8 cellular contexts compared by ENCODE assay signal in the genomic region with DNA sequence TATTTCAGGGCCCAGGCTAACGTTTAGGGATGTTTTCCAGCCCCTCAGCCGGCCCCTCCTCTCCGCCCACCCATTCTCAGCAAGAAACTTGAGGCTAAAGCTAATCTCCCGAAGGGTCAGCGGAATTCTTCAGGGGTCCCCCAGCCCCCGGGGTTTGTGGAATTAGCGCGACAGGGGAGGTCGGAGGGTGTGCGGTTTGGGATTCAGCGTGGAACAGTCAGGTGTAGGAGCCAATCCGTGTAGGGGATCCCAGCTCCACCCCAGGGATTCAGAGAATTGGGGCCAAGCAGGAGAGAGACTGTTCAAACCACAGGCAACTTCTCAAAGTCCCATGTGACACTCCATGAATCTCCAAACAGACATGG. TPM values are rescaled to one million over a fixed set of nuclear protein-coding genes. Genes with fewer than 3 reads are reported as not detected.
DNase-seq lines count a peak whose midpoint lies in the region; ATAC-seq and TF ChIP-seq lines count a peak whose summit lies in the region.

No MANE protein-coding gene starts in this region.

- H3K4me1 ChIP-seq in vagina: peaks cover 16% of the 10 kb centered on the region

- TF ChIP-seq CTCF in astrocyte of the spinal cord (IDR thresholded peaks at IDR 0.05; ENCODE audit: low read depth, low read length) (no peak), vagina (IDR thresholded peaks at IDR 0.05) (no peak)

- H3K27ac ChIP-seq in vagina: no peak overlapping the region

- peak overlapping the region; percentile 71 to 77 for H3K4me3 Mint-ChIP-seq in stimulated activated naive CD8-positive, alpha-beta T cell treated with anti-CD3 and anti-CD28 coated beads, Interleukin-15, amount 100 ng/mL, for 72 hours

- in situ Hi-C loops in astrocyte of the spinal cord (cut with HindIII; ENCODE audit: low sequenced_read_pairs): no loop called here

- H3K9me3 Mint-ChIP-seq in stimulated activated naive CD8-positive, alpha-beta T cell treated with anti-CD3 and anti-CD28 coated beads, Interleukin-15, amount 100 ng/mL, for 72 hours: no peaks in the 10 kb centered on the region

- peak overlapping the region; percentile 67 for H3K4me3 ChIP-seq in astrocyte of the spinal cord (ENCODE audit: low read depth, low read length)
- peak overlapping the region; percentile 44 to 61 for H3K4me3 ChIP-seq in vagina

- intact Hi-C loops in vagina (cut with DNase I): no loop called here

- H3K27me3 ChIP-seq in vagina: no peaks in the 10 kb centered on the region

- H3K36me3 ChIP-seq in vagina: no peaks in the 10 kb centered on the region

- no peak for DNase-seq in stimulated activated naive CD8-positive, alpha-beta T cell treated with anti-CD3 and anti-CD28 coated beads, Interleukin-15, amount 100 ng/mL, for 72 hours
- DNase-seq in stimulated activated naive CD8-positive, alpha-beta T cell treated with anti-CD3 and anti-CD28 coated beads, Interleukin-15, Interleukin-2, amounts not matched to agents 100 U/mL and 50 U/mL, for 24 hours: no peak
- DNase-seq in astrocyte of the spinal cord (ENCODE audit: low read depth, low spot score): no peak
- peak; percentile 50 for DNase-seq in left kidney (ENCODE audit: low read depth, low spot score)
- no peak for DNase-seq in vagina (ENCODE audit: extremely low spot score in 2 of 2)
- no peak for DNase-seq in NCI-H1092 treated with DMSO at 0.1 percent for 48 hours (lab: John Stamatoyannopoulos, UW)
- DNase-seq in SK-N-DZ (ENCODE audit: low spot score): no peak
- DNase-seq in SHP77 (lab: John Stamatoyannopoulos, UW): no peak

- H3K27me3 Mint-ChIP-seq in stimulated activated naive CD8-positive, alpha-beta T cell treated with anti-CD3 and anti-CD28 coated beads, Interleukin-15, amount 100 ng/mL, for 72 hours: peaks cover 34% of the 10 kb centered on the region

- H3K4me1 Mint-ChIP-seq in stimulated activated naive CD8-positive, alpha-beta T cell treated with anti-CD3 and anti-CD28 coated beads, Interleukin-15, amount 100 ng/mL, for 72 hours: peaks cover 21% of the 10 kb centered on the region

- no peaks in the 10 kb centered on the region for H3K9me3 ChIP-seq in vagina

- H3K27ac Mint-ChIP-seq in stimulated activated naive CD8-positive, alpha-beta T cell treated with anti-CD3 and anti-CD28 coated beads, Interleukin-15, amount 100 ng/mL, for 72 hours: no peak overlapping the region

- ATAC-seq in stimulated activated naive CD8-positive, alpha-beta T cell treated with anti-CD3 and anti-CD28 coated beads, Interleukin-15, amount 100 ng/mL, for 72 hours: no peak
- no peak for ATAC-seq in stimulated activated naive CD8-positive, alpha-beta T cell treated with anti-CD3 and anti-CD28 coated beads, Interleukin-15, Interleukin-2, amounts not matched to agents 100 U/mL and 50 U/mL, for 24 hours

- no peak for TF ChIP-seq POLR2A in vagina (IDR thresholded peaks at IDR 0.05)

RNA-seq across cellular contexts. Expression of gene PTX3, which starts 1.7 kb away (rescaled TPM):
- total RNA-seq in vagina: 29.2 TPM
- polyA plus RNA-seq in SK-N-DZ (2014; cell fraction: cytosol; rRNA removed): 0.23 TPM in 1 of 2 replicates, not detected in the other
- polyA plus RNA-seq in SK-N-DZ (2014; cell fraction: nucleus; rRNA removed): not detected in 2 replicates
